In genomic region chr12:55955800-55956508, GRCh38 we compare ENCODE assay signal across 8 cellular contexts. TPM values are rescaled to one million over a fixed set of nuclear protein-coding genes. Genes with fewer than 3 reads are reported as not detected.
DNase-seq lines count a peak whose midpoint lies in the region; ATAC-seq and TF ChIP-seq lines count a peak whose summit lies in the region.

No MANE protein-coding gene starts in this region.

- POLR2A ChIA-PET in CD4-positive, alpha-beta memory T cell (lab: Charles Lee; ENCODE audit: partially characterized antibody), result interaction anchor here (0.9 to 38.8 kb wide), 12 partner anchors 13 to 266 kb away, joined by 3 to 1214 read pairs (median 10); partner anchors contain the start of genes DGKA, DNAJC14, ORMDL2 and PA2G4
- POLR2A ChIA-PET in activated CD4-positive, alpha-beta memory T cell treated with anti-CD3 and anti-CD28 coated beads, Interleukin-2, amount 10 ng/mL, durations not matched to agents 7 days and 5 days (lab: Charles Lee), result interaction anchor here (0.7 to 7.0 kb wide), 10 partner anchors 8 to 227 kb away, joined by 3 to 37 read pairs (median 5); partner anchors contain the start of gene RAB5B

- no peak for ATAC-seq in HG03520 (IDR thresholded peaks at IDR 0.05; ENCODE audit: unreplicated experiment)
- ATAC-seq in GM18505 (IDR thresholded peaks at IDR 0.05; ENCODE audit: unreplicated experiment), result no peak
- no peak for ATAC-seq in GM21528 (IDR thresholded peaks at IDR 0.05; ENCODE audit: low FRiP score, unreplicated experiment)

- peak overlapping the region; percentile 30 to 76 (median 69) for H3K27ac Mint-ChIP-seq in CD4-positive, alpha-beta memory T cell
- H3K27ac Mint-ChIP-seq in activated CD4-positive, alpha-beta memory T cell treated with anti-CD3 and anti-CD28 coated beads, Interleukin-2, amount 10 ng/mL, durations not matched to agents 7 days and 5 days, result peak overlapping the region; percentile 7

- H3K27ac ChIP-seq in CD4-positive, alpha-beta memory T cell (ENCODE audit: low read depth, low read length), result no peak overlapping the region

- peak in 4 of 5 donors; percentile 26 to 66 (median 31) for DNase-seq in CD4-positive, alpha-beta memory T cell
- peak; percentile 42 to 47 for DNase-seq in Kasumi-1 (lab: John Stamatoyannopoulos, UW)
- DNase-seq in activated CD4-positive, alpha-beta memory T cell treated with anti-CD3 and anti-CD28 coated beads, Interleukin-2, amount 10 ng/mL, durations not matched to agents 7 days and 5 days, result peak; percentile 43
- DNase-seq in fibroblast of the aortic adventitia (ENCODE audit: low read depth), result peak; percentile 67
- DNase-seq in ureter (ENCODE audit: low spot score), result peak; percentile 75

- TF ChIP-seq CTCF in fibroblast of the aortic adventitia (IDR thresholded peaks at IDR 0.05; ENCODE audit: insufficient read depth, low read length), result peak; percentile 57

- H3K9me3 Mint-ChIP-seq in CD4-positive, alpha-beta memory T cell, result no peaks in the 10 kb centered on the region
- no peaks in the 10 kb centered on the region for H3K9me3 Mint-ChIP-seq in activated CD4-positive, alpha-beta memory T cell treated with anti-CD3 and anti-CD28 coated beads, Interleukin-2, amount 10 ng/mL, durations not matched to agents 7 days and 5 days

- intact Hi-C loops in CD4-positive, alpha-beta memory T cell (cut with micrococcal nuclease), result loop anchor here (2.0 kb wide), 1 partner anchor 17 kb away; no protein-coding TSS in a partner anchor

- H3K9me3 ChIP-seq in CD4-positive, alpha-beta memory T cell (ENCODE audit: control insufficient read depth in 1 of 2, low read length in 2 of 2), result no peaks in the 10 kb centered on the region

- H3K27me3 ChIP-seq in CD4-positive, alpha-beta memory T cell (ENCODE audit: insufficient read depth, low read length), result no peaks in the 10 kb centered on the region

- H3K4me3 ChIP-seq in CD4-positive, alpha-beta memory T cell (ENCODE audit: low read length in 2 of 2), result no peak overlapping the region
- H3K4me3 ChIP-seq in fibroblast of the aortic adventitia (ENCODE audit: low read depth, low read length), result no peak overlapping the region

- peaks cover 34% of the 10 kb centered on the region for H3K36me3 ChIP-seq in CD4-positive, alpha-beta memory T cell (ENCODE audit: insufficient read depth, low read length)

- no peak overlapping the region for H3K4me3 Mint-ChIP-seq in CD4-positive, alpha-beta memory T cell
- no peak overlapping the region for H3K4me3 Mint-ChIP-seq in activated CD4-positive, alpha-beta memory T cell treated with anti-CD3 and anti-CD28 coated beads, Interleukin-2, amount 10 ng/mL, durations not matched to agents 7 days and 5 days

- CTCF ChIA-PET in CD4-positive, alpha-beta memory T cell (lab: Charles Lee; ENCODE audit: partially characterized antibody), result interaction anchor here (0.9 to 2.6 kb wide), 9 partner anchors 9 to 217 kb away, joined by 3 to 15 read pairs (median 6); partner anchors contain the start of gene RAB5B
- CTCF ChIA-PET in activated CD4-positive, alpha-beta memory T cell treated with anti-CD3 and anti-CD28 coated beads, Interleukin-2, amount 10 ng/mL, durations not matched to agents 7 days and 5 days (lab: Charles Lee), result interaction anchor here (0.7 to 1.9 kb wide), 4 partner anchors 10 to 27 kb away, joined by 3 to 7 read pairs (median 4); partner anchors contain the start of gene PMEL

- H3K4me1 Mint-ChIP-seq in CD4-positive, alpha-beta memory T cell, result peaks cover 13 to 28% (median 19%) of the 10 kb centered on the region in 4 donors
- H3K4me1 Mint-ChIP-seq in activated CD4-positive, alpha-beta memory T cell treated with anti-CD3 and anti-CD28 coated beads, Interleukin-2, amount 10 ng/mL, durations not matched to agents 7 days and 5 days, result peaks cover 3% of the 10 kb centered on the region

- no peaks in the 10 kb centered on the region for H3K27me3 Mint-ChIP-seq in CD4-positive, alpha-beta memory T cell
- H3K27me3 Mint-ChIP-seq in activated CD4-positive, alpha-beta memory T cell treated with anti-CD3 and anti-CD28 coated beads, Interleukin-2, amount 10 ng/mL, durations not matched to agents 7 days and 5 days, result no peaks in the 10 kb centered on the region

- no peak for TF ChIP-seq POLR2A in GM18505 (IDR thresholded peaks at IDR 0.05; ENCODE audit: borderline replicate concordance, extremely low read depth, insufficient read depth, insufficient read length)

- peaks cover 21% of the 10 kb centered on the region for H3K4me1 ChIP-seq in CD4-positive, alpha-beta memory T cell (ENCODE audit: insufficient read depth, low read length)

- H3K36me3 Mint-ChIP-seq in CD4-positive, alpha-beta memory T cell, result peaks cover 34 to 48% of the 10 kb centered on the region in 2 donors
- peaks cover 48% of the 10 kb centered on the region for H3K36me3 Mint-ChIP-seq in activated CD4-positive, alpha-beta memory T cell treated with anti-CD3 and anti-CD28 coated beads, Interleukin-2, amount 10 ng/mL, durations not matched to agents 7 days and 5 days (ENCODE audit: low read depth)

RNA-seq across cellular contexts. Expression of gene PMEL, which starts 9.9 kb away (rescaled TPM):
- not detected for total RNA-seq in CD4-positive, alpha-beta memory T cell
- not detected for polyA plus RNA-seq in CD4-positive, alpha-beta memory T cell
- total RNA-seq in activated CD4-positive, alpha-beta memory T cell treated with anti-CD3 and anti-CD28 coated beads, Interleukin-2, amount 10 ng/mL, durations not matched to agents 7 days and 5 days, result under 1 TPM; 0.33 to 0.60 TPM
- total RNA-seq in fibroblast of the aortic adventitia (ENCODE audit: low replicate concordance), result 0.27 and 0.82 TPM in 2 replicates
- 5.8 TPM for total RNA-seq in ureter

RNA-seq across cellular contexts. Expression of gene CDK2, which starts 10.7 kb away (rescaled TPM):
- total RNA-seq in CD4-positive, alpha-beta memory T cell, result 10 to 100 TPM; 17.5 to 21.5 TPM
- polyA plus RNA-seq in CD4-positive, alpha-beta memory T cell, result 1 to 10 TPM; 4.7 to 5.7 TPM
- total RNA-seq in activated CD4-positive, alpha-beta memory T cell treated with anti-CD3 and anti-CD28 coated beads, Interleukin-2, amount 10 ng/mL, durations not matched to agents 7 days and 5 days, result 10 to 100 TPM; 88.9 to 98.9 TPM
- total RNA-seq in fibroblast of the aortic adventitia (ENCODE audit: low replicate concordance), result 8.5 and 38.5 TPM in 2 replicates
- 23.2 TPM for total RNA-seq in ureter

RNA-seq across cellular contexts. Expression of gene RAB5B, which starts 17.9 kb away (rescaled TPM):
- 100 to 1,000 TPM; 106 to 112 TPM for total RNA-seq in CD4-positive, alpha-beta memory T cell
- polyA plus RNA-seq in CD4-positive, alpha-beta memory T cell, result 10 to 100 TPM; 67.5 to 80.8 TPM
- total RNA-seq in activated CD4-positive, alpha-beta memory T cell treated with anti-CD3 and anti-CD28 coated beads, Interleukin-2, amount 10 ng/mL, durations not matched to agents 7 days and 5 days, result 10 to 100 TPM; 70.1 to 71.5 TPM
- total RNA-seq in fibroblast of the aortic adventitia (ENCODE audit: low replicate concordance), result 47.8 and 75.2 TPM in 2 replicates
- total RNA-seq in ureter, result 139 TPM

RNA-seq across cellular contexts. Expression of gene DGKA, which starts 25.0 kb away (rescaled TPM):
- 1,000 to 10,000 TPM; 1,301 to 1,410 TPM for total RNA-seq in CD4-positive, alpha-beta memory T cell
- 100 to 1,000 TPM; 195 to 493 TPM for polyA plus RNA-seq in CD4-positive, alpha-beta memory T cell
- total RNA-seq in activated CD4-positive, alpha-beta memory T cell treated with anti-CD3 and anti-CD28 coated beads, Interleukin-2, amount 10 ng/mL, durations not matched to agents 7 days and 5 days, result 100 to 1,000 TPM; 427 to 431 TPM
- total RNA-seq in fibroblast of the aortic adventitia (ENCODE audit: low replicate concordance) (50.6 and 62.1 TPM in 2 replicates), ureter (155 TPM)

RNA-seq across cellular contexts. Expression of gene PYM1, which starts 28.3 kb away (rescaled TPM):
- total RNA-seq in CD4-positive, alpha-beta memory T cell, result 10 to 100 TPM; 35.7 to 39.3 TPM
- polyA plus RNA-seq in CD4-positive, alpha-beta memory T cell, result 10 to 100 TPM; 75.1 to 86.9 TPM
- 10 to 100 TPM; 54.2 to 56.0 TPM for total RNA-seq in activated CD4-positive, alpha-beta memory T cell treated with anti-CD3 and anti-CD28 coated beads, Interleukin-2, amount 10 ng/mL, durations not matched to agents 7 days and 5 days
- 23.3 and 35.7 TPM in 2 replicates for total RNA-seq in fibroblast of the aortic adventitia (ENCODE audit: low replicate concordance)
- total RNA-seq in ureter, result 40.9 TPM
